2 cellular contexts compared by ENCODE assay signal in the genomic region with DNA sequence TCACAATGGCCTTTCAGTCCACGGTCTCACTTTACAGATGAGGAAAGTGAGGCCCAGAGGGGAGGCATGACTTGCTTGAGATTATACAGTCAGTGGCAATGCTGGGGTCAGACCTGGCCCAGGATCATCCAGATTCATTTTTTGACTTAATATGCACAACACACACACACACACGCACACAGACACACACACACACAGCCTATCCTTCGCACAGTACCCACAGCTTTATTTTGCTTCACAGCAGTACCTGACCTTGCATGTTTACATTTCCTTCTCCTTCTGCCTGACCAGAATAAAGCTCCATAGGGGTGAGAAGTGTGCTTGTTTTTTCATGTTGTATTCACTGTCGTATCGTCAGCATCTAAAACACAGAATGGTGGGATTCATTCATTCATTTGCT.
TF ChIP-seq lines count a peak whose summit lies in the region.

No MANE protein-coding gene starts in this region.

TF ChIP-seq in HEK293, 187 proteins besides CTCF, POLR2A, EP300 and RAD21:
- TF ChIP-seq ZNF391 (tag by site-specific recombination; IDR thresholded peaks at IDR 0.05; ENCODE audit: borderline replicate concordance, low read depth) = no peak
- peak; percentile 80 for TF ChIP-seq ZIC2 (tag by site-specific recombination; IDR thresholded peaks at IDR 0.05)
- TF ChIP-seq, protein P1, sequence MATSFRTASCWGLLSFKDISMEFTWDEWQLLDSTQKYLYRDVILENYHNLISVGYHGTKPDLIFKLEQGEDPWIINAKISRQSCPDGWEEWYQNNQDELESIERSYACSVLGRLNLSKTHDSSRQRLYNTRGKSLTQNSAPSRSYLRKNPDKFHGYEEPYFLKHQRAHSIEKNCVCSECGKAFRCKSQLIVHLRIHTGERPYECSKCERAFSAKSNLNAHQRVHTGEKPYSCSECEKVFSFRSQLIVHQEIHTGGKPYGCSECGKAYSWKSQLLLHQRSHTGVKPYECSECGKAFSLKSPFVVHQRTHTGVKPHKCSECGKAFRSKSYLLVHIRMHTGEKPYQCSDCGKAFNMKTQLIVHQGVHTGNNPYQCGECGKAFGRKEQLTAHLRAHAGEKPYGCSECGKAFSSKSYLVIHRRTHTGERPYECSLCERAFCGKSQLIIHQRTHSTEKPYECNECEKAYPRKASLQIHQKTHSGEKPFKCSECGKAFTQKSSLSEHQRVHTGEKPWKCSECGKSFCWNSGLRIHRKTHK (tag by site-specific recombination; IDR thresholded peaks at IDR 0.05) = no peak

TF ChIP-seq in H1, 55 proteins besides CTCF, POLR2A, EP300 and RAD21:
- TF ChIP-seq BRCA1 (IDR thresholded peaks at IDR 0.05; ENCODE audit: low read depth, low read length) = no peak
- no peak for TF ChIP-seq ASH2L (IDR thresholded peaks at IDR 0.05; ENCODE audit: low read length)
- no peak for TF ChIP-seq POLR2AphosphoS5 (IDR thresholded peaks at IDR 0.05; ENCODE audit: low read depth, low read length)
- no peak for TF ChIP-seq CBX5 (IDR thresholded peaks at IDR 0.05; ENCODE audit: low read depth, low read length)
- TF ChIP-seq EGR1 (IDR thresholded peaks at IDR 0.05; ENCODE audit: borderline replicate concordance, low read depth, low read length) = no peak
- no peak for TF ChIP-seq KDM1A (IDR thresholded peaks at IDR 0.05; ENCODE audit: borderline replicate concordance, low read length)
